In the genomic region with DNA sequence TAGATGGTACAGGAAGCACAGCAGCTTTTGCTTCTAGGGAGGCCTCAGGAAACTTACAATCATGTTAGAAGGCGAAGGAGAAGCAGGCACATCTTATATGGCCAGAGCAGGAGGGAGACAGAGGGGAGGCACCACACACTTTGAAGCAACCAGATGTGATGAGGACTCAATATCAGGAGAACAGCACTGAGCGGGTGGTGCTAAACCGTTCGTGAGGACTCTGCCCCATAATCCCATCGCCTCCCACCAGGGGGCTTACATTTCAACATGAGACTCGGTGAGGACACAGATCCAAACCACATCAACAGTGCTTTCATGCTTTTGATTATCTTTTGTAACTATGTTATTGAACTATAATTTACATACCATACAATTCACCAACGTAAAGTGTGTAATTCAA, we compare ENCODE assay signal across 1 cellular context.
TF ChIP-seq lines count a peak whose summit lies in the region.

No MANE protein-coding gene starts in this region.

TF ChIP-seq in GM23338, 12 proteins besides CTCF, POLR2A, EP300 and RAD21 (continued from another document):
- no peak for TF ChIP-seq JUNB (IDR thresholded peaks at IDR 0.05; ENCODE audit: unreplicated experiment)
- TF ChIP-seq, protein P1, sequence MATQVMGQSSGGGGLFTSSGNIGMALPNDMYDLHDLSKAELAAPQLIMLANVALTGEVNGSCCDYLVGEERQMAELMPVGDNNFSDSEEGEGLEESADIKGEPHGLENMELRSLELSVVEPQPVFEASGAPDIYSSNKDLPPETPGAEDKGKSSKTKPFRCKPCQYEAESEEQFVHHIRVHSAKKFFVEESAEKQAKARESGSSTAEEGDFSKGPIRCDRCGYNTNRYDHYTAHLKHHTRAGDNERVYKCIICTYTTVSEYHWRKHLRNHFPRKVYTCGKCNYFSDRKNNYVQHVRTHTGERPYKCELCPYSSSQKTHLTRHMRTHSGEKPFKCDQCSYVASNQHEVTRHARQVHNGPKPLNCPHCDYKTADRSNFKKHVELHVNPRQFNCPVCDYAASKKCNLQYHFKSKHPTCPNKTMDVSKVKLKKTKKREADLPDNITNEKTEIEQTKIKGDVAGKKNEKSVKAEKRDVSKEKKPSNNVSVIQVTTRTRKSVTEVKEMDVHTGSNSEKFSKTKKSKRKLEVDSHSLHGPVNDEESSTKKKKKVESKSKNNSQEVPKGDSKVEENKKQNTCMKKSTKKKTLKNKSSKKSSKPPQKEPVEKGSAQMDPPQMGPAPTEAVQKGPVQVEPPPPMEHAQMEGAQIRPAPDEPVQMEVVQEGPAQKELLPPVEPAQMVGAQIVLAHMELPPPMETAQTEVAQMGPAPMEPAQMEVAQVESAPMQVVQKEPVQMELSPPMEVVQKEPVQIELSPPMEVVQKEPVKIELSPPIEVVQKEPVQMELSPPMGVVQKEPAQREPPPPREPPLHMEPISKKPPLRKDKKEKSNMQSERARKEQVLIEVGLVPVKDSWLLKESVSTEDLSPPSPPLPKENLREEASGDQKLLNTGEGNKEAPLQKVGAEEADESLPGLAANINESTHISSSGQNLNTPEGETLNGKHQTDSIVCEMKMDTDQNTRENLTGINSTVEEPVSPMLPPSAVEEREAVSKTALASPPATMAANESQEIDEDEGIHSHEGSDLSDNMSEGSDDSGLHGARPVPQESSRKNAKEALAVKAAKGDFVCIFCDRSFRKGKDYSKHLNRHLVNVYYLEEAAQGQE (IDR thresholded peaks at IDR 0.05; ENCODE audit: unreplicated experiment): no peak
